Comparison of ENCODE assay signal across 8 cellular contexts in the genomic region with DNA sequence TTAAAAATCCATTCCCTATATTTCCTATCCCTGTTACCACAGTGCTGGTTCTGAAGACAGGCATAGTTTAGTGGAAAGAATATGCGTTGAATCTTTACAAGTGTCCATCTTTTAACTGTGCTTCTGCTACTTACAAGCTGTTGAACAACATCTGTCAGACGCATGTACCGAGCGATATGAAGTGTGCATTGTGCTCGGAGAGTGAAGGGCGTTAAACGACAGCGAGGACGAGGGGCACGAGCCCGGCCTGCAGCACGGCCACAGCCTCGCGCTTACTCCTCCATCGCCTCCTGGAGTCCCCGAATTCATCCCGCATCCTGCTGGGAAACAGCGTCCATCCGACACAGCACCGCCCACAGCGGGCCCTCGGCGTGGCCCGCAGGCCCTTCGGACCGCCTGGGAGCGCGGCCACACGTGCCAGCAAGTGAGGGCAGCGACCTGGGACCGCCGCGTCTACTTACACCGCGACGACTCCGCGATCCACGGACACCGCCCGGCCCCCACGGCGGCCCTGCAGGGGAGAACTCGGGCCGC. TPM values are rescaled to one million over a fixed set of nuclear protein-coding genes. Genes with fewer than 3 reads are reported as not detected.
DNase-seq lines count a peak whose midpoint lies in the region; ATAC-seq, FAIRE-seq and TF ChIP-seq lines count a peak whose summit lies in the region.

No MANE protein-coding gene starts in this region.

- no peak overlapping the region for H2BK120ac ChIP-seq in neuronal stem cell (ENCODE audit: low read depth, low read length)

- H3K23ac ChIP-seq in neuronal stem cell (ENCODE audit: low read depth, low read length, poor library complexity), result peak overlapping the region; percentile 67

- no peaks in the 10 kb centered on the region for H3K9me3 ChIP-seq in WERI-Rb-1 (ENCODE audit: severe bottlenecking)
- no peaks in the 10 kb centered on the region for H3K9me3 ChIP-seq in neuronal stem cell (replicated peaks in 1 of 2; ENCODE audit: control insufficient read depth in 2 of 2, insufficient read depth in 1 of 2, low read depth in 1 of 2, low read length in 2 of 2)

- peak overlapping the region; percentile 99 for H2AFZ ChIP-seq in neuronal stem cell (ENCODE audit: low read length)

- DNase-seq in D721Med (ENCODE audit: insufficient read length, low spot score) (no peak), HTR-8/SVneo (ENCODE audit: insufficient read length, low spot score) (no peak), WERI-Rb-1 (peak; percentile 68), fibroblast of the aortic adventitia (ENCODE audit: low read depth) (peak; percentile 46), neuronal stem cell (ENCODE audit: low spot score) (peak; percentile 50), cerebellum (ENCODE audit: low spot score) (no peak), C1 segment of cervical spinal cord (lab: John Stamatoyannopoulos, UW) (no peak)

- peak overlapping the region; percentile 99 for H3K27ac ChIP-seq in WERI-Rb-1
- H3K27ac ChIP-seq in neuronal stem cell (replicated peaks; ENCODE audit: low read length), result no peak overlapping the region

- no CpG with 5 or more reads among the region's 45 CpGs for WGBS in neuronal stem cell (ENCODE audit: extremely low coverage in 2 of 2, insufficient read length in 2 of 2, insufficient replicate concordance in 1 of 2), 2 donors

- peak overlapping the region; percentile 85 for H3K4me2 ChIP-seq in neuronal stem cell (ENCODE audit: insufficient read depth, low read length, poor library complexity, severe bottlenecking)

- ATAC-seq in GM21360 (IDR thresholded peaks at IDR 0.05; ENCODE audit: unreplicated experiment), result peak; percentile 19

- no peak overlapping the region for H2BK5ac ChIP-seq in neuronal stem cell (ENCODE audit: low read length)

- H3K4me3 ChIP-seq in WERI-Rb-1 (ENCODE audit: low read depth, low read length) (peak overlapping the region; percentile 89), fibroblast of the aortic adventitia (ENCODE audit: low read depth, low read length) (peak overlapping the region; percentile 79), neuronal stem cell (ENCODE audit: low read length in 2 of 2) (peak overlapping the region; percentile 98)

- peak overlapping the region; percentile 55 for H3K4ac ChIP-seq in neuronal stem cell (ENCODE audit: low read length)

- no peak overlapping the region for H4K8ac ChIP-seq in neuronal stem cell (ENCODE audit: low read depth, low read length)

- peak overlapping the region; percentile 15 for H2AK5ac ChIP-seq in neuronal stem cell (ENCODE audit: low read depth, low read length)

- H3K4me1 ChIP-seq in neuronal stem cell (ENCODE audit: control insufficient read depth in 2 of 2, insufficient read depth in 1 of 2, low read depth in 1 of 2, low read length in 2 of 2), result peaks cover 5 to 17% of the 10 kb centered on the region in 2 donors

- no peak for TF ChIP-seq CTCF in D721Med (IDR thresholded peaks at IDR 0.05; ENCODE audit: insufficient read depth, missing control alignments)
- TF ChIP-seq CTCF in WERI-Rb-1 (IDR thresholded peaks at IDR 0.05; ENCODE audit: low read depth, low read length), result 0 out of 2 replicates have a peak, but pooled peaks have one; percentile 24
- peak; percentile 3 for TF ChIP-seq CTCF in fibroblast of the aortic adventitia (IDR thresholded peaks at IDR 0.05; ENCODE audit: insufficient read depth, low read length)

- H3K36me3 ChIP-seq in WERI-Rb-1, result peaks cover 72% of the 10 kb centered on the region
- H3K36me3 ChIP-seq in neuronal stem cell (replicated peaks in 1 of 2; ENCODE audit: control insufficient read depth in 2 of 2, insufficient read depth in 2 of 2, low read length in 2 of 2), result peaks cover 14 to 59% of the 10 kb centered on the region in 2 donors

- no peak overlapping the region for H3K14ac ChIP-seq in neuronal stem cell (ENCODE audit: low read length)

- peak overlapping the region; percentile 29 for H3K18ac ChIP-seq in neuronal stem cell (ENCODE audit: low read length)

- no peak overlapping the region for H4K91ac ChIP-seq in neuronal stem cell (ENCODE audit: low read depth, low read length, poor library complexity)

- H2BK12ac ChIP-seq in neuronal stem cell (ENCODE audit: low read length), result no peak overlapping the region

- FAIRE-seq in D721Med (lab: Jason Lieb, UNC) (peak; percentile 29), HTR-8/SVneo (lab: Jason Lieb, UNC) (peak; percentile 26)

- H3K9ac ChIP-seq in neuronal stem cell (ENCODE audit: low read depth, low read length, poor library complexity), result peak overlapping the region; percentile 91

- H3K27me3 ChIP-seq in WERI-Rb-1 (ENCODE audit: insufficient read depth, low read depth, severe bottlenecking), result no peaks in the 10 kb centered on the region
- no peaks in the 10 kb centered on the region for H3K27me3 ChIP-seq in neuronal stem cell (ENCODE audit: control insufficient read depth in 3 of 3, insufficient read depth in 3 of 3, low read depth in 1 of 3, low read length in 3 of 3)

- no peak overlapping the region for H2BK15ac ChIP-seq in neuronal stem cell (ENCODE audit: low read length)

- H3K79me1 ChIP-seq in neuronal stem cell (ENCODE audit: low read depth, low read length), result peaks cover 25% of the 10 kb centered on the region

RNA-seq across cellular contexts. Expression of a gene that starts 0.5 kb away (rescaled TPM):
- total RNA-seq in fibroblast of the aortic adventitia (ENCODE audit: low replicate concordance) (55.0 and 77.4 TPM in 2 replicates), cerebellum (58.6 TPM)
- 58.8 TPM for polyA plus RNA-seq in neuronal stem cell (2013, experiment 1 of 2)
- polyA plus RNA-seq in neuronal stem cell (2013, experiment 2 of 2), result 60.1 TPM

RNA-seq across cellular contexts. Expression of a gene that starts 1.5 kb away (rescaled TPM):
- total RNA-seq in fibroblast of the aortic adventitia (ENCODE audit: low replicate concordance) (58.1 and 114 TPM in 2 replicates), cerebellum (52.1 TPM)
- polyA plus RNA-seq in neuronal stem cell (2013, experiment 1 of 2), result 40.2 TPM
- polyA plus RNA-seq in neuronal stem cell (2013, experiment 2 of 2), result 39.4 TPM

RNA-seq across cellular contexts. Expression of a gene that starts 49.5 kb away (rescaled TPM):
- not detected in 2 replicates for total RNA-seq in fibroblast of the aortic adventitia (ENCODE audit: low replicate concordance)
- polyA plus RNA-seq in neuronal stem cell (2013, experiment 1 of 2), result 0.13 TPM
- polyA plus RNA-seq in neuronal stem cell (2013, experiment 2 of 2), result 0.06 TPM
- not detected for total RNA-seq in cerebellum

Comparison
In these comparisons a context has a peak if more than half of its experiments do, and no peak if none do; other contexts are left out.
1. DNase-seq: peak in WERI-Rb-1 (single experiment), fibroblast of the aortic adventitia (single experiment) and neuronal stem cell (single experiment); none in D721Med (single experiment), HTR-8/SVneo (single experiment), cerebellum (single experiment) and C1 segment of cervical spinal cord (0 of 14).
2. Peak in every context shown above with its lines, with median percentiles within 50 percentile points of each other: H3K4me3 ChIP-seq.